Comparison of ENCODE assay signal across 12 cellular contexts in genomic region chr1:36279110-36279788, GRCh38. TPM values are rescaled to one million over a fixed set of nuclear protein-coding genes. Genes with fewer than 3 reads are reported as not detected.
A peak's percentile ranks its signal among the peaks of the same experiment; 100 is the strongest.
DNase-seq lines count a peak whose midpoint lies in the region; ATAC-seq and TF ChIP-seq lines count a peak whose summit lies in the region.
"Had no signal": no experiment of that assay in that cellular context is flagged by ENCODE, and none has a peak within 500 bp of the region (broad histone marks: within the 10 kb centered on the region; RNA-seq: fewer than 3 reads in every experiment).

No MANE protein-coding gene starts in this region.

- H3K4me3 ChIP-seq in HEK293 (ENCODE audit: low read depth, low read length) (no peak overlapping the region), fibroblast of villous mesenchyme (ENCODE audit: low read depth, low read length) (no peak overlapping the region), psoas muscle (peak overlapping the region; percentile 29)

- TF ChIP-seq CTCF in HEK293 (tag by site-specific recombination; IDR thresholded peaks at IDR 0.05) = no peak
- TF ChIP-seq CTCF in fibroblast of villous mesenchyme (IDR thresholded peaks at IDR 0.05; ENCODE audit: insufficient read depth, low read depth, low read length) = no peak
- TF ChIP-seq CTCF in psoas muscle (IDR thresholded peaks at IDR 0.05) = no peak

- no peak overlapping the region for H3K27ac ChIP-seq in HEK293 (ENCODE audit: extremely low read depth, low read depth, low read length)
- peak overlapping the region; percentile 91 for H3K27ac ChIP-seq in psoas muscle
- H3K27ac ChIP-seq: KMS-11 had no signal

- DNase-seq in activated CD8-positive, alpha-beta T cell treated with anti-CD3 and anti-CD28 coated beads, Interleukin-2, amount 10 ng/mL, durations not matched to agents 7 days and 5 days = no peak
- DNase-seq in fibroblast of villous mesenchyme (ENCODE audit: low read depth) = peak; percentile 24
- DNase-seq in psoas muscle = no peak
- DNase-seq in activated T-cell treated with anti-CD3 and anti-CD28 coated beads for 4 hours = no peak
- no peak for DNase-seq in stimulated activated CD4-positive, alpha-beta T cell treated with anti-CD3 and anti-CD28 coated beads, Interleukin-1b, Interleukin-23, amount 100 ng/mL, for 48 hours
- DNase-seq: activated CD4-positive, alpha-beta T cell treated with anti-CD3 and anti-CD28 coated beads, Interleukin-2, amount 50 U/mL, for 1 hour; DND-41; NCI-H226 had no signal

- H3K27me3 Mint-ChIP-seq in activated CD8-positive, alpha-beta T cell treated with anti-CD3 and anti-CD28 coated beads, Interleukin-2, amount 10 ng/mL, durations not matched to agents 7 days and 5 days (ENCODE audit: low read depth) = no peaks in the 10 kb centered on the region

- peaks cover 0 to 28% of the 10 kb centered on the region in 2 experiments; a peak in 2 of 3 replicates for H3K36me3 ChIP-seq in HEK293 (ENCODE audit: control insufficient read depth in 2 of 2, insufficient read depth in 1 of 2, low read length in 2 of 2)
- peaks cover 0 to 24% of the 10 kb centered on the region in 2 donors for H3K36me3 ChIP-seq in psoas muscle (ENCODE audit: insufficient read depth in 1 of 2, low read depth in 1 of 2)

- POLR2A ChIA-PET in HEK293 (lab: Yijun Ruan, JAX) = interaction anchor here (0.7 kb wide), 1 partner anchor 89 kb away, joined by 3 read pairs; no protein-coding TSS in a partner anchor
- POLR2A ChIA-PET in activated CD8-positive, alpha-beta T cell treated with anti-CD3 and anti-CD28 coated beads, Interleukin-2, amount 10 ng/mL, durations not matched to agents 7 days and 5 days (lab: Charles Lee) = interaction anchor here (0.6 to 1.2 kb wide), 2 partner anchors 55 to 135 kb away, joined by 3 to 5 read pairs; partner anchors contain the start of gene THRAP3

- WGBS in psoas muscle, 3 donors = 29 to 40% (median 32%) methylated on average over 2 of the region's 2 CpGs

- no peak overlapping the region for H3K4me3 Mint-ChIP-seq in activated CD8-positive, alpha-beta T cell treated with anti-CD3 and anti-CD28 coated beads, Interleukin-2, amount 10 ng/mL, durations not matched to agents 7 days and 5 days

- no peak for ATAC-seq in activated CD8-positive, alpha-beta T cell treated with anti-CD3 and anti-CD28 coated beads, Interleukin-2, amount 10 ng/mL, durations not matched to agents 7 days and 5 days
- ATAC-seq in psoas muscle (peak; percentile 85 to 89 (median 88)), GM18907 (IDR thresholded peaks at IDR 0.05; ENCODE audit: unreplicated experiment) (no peak), HG03521 (IDR thresholded peaks at IDR 0.05; ENCODE audit: unreplicated experiment) (no peak)

- H3K9me3 Mint-ChIP-seq in activated CD8-positive, alpha-beta T cell treated with anti-CD3 and anti-CD28 coated beads, Interleukin-2, amount 10 ng/mL, durations not matched to agents 7 days and 5 days (ENCODE audit: insufficient read depth) = no peaks in the 10 kb centered on the region

- H3K27me3 ChIP-seq in psoas muscle (ENCODE audit: insufficient read depth in 3 of 3, low read length in 2 of 3) = no peaks in the 10 kb centered on the region

- intact Hi-C loops in psoas muscle (cut with DNase I) = no loop called here

- CTCF ChIA-PET in HEK293 (lab: Yijun Ruan, JAX) = interaction anchor here (0.6 to 1.5 kb wide), 4 partner anchors 9 to 184 kb away, joined by 3 to 8 read pairs (median 5); partner anchors contain the start of gene TRAPPC3
- CTCF ChIA-PET in activated CD8-positive, alpha-beta T cell treated with anti-CD3 and anti-CD28 coated beads, Interleukin-2, amount 10 ng/mL, durations not matched to agents 7 days and 5 days (lab: Charles Lee) = interaction anchor here (0.6 to 3.8 kb wide), 5 partner anchors 17 to 179 kb away, joined by 3 to 18 read pairs (median 3); partner anchors contain the start of gene TRAPPC3

- H3K4me1 Mint-ChIP-seq in activated CD8-positive, alpha-beta T cell treated with anti-CD3 and anti-CD28 coated beads, Interleukin-2, amount 10 ng/mL, durations not matched to agents 7 days and 5 days (ENCODE audit: low read depth) = peaks cover 16% of the 10 kb centered on the region

- H3K36me3 Mint-ChIP-seq in activated CD8-positive, alpha-beta T cell treated with anti-CD3 and anti-CD28 coated beads, Interleukin-2, amount 10 ng/mL, durations not matched to agents 7 days and 5 days (ENCODE audit: low read depth) = peaks cover 27% of the 10 kb centered on the region

- no peaks in the 10 kb centered on the region for H3K9me3 ChIP-seq in HEK293 (ENCODE audit: control insufficient read depth, insufficient read depth, low read depth, low read length)
- H3K9me3 ChIP-seq in psoas muscle = no peaks in the 10 kb centered on the region

- H3K4me1 ChIP-seq in HEK293 (ENCODE audit: control insufficient read depth, insufficient read depth, low read length) (peaks cover 3% of the 10 kb centered on the region; the same call in 1 of the 2 replicates), psoas muscle (peaks cover 56% of the 10 kb centered on the region)

- H3K27ac Mint-ChIP-seq in activated CD8-positive, alpha-beta T cell treated with anti-CD3 and anti-CD28 coated beads, Interleukin-2, amount 10 ng/mL, durations not matched to agents 7 days and 5 days = peak overlapping the region; percentile 62

TF ChIP-seq in HEK293, 187 proteins besides CTCF, POLR2A, EP300 and RAD21:
- TF ChIP-seq SCRT2 (tag by site-specific recombination; IDR thresholded peaks at IDR 0.05) (peak; percentile 87), REST (tag by site-specific recombination; IDR thresholded peaks at IDR 0.05) (no peak), ZNF521 (tag by site-specific recombination; IDR thresholded peaks at IDR 0.05) (no peak)
- TF ChIP-seq, protein P1, sequence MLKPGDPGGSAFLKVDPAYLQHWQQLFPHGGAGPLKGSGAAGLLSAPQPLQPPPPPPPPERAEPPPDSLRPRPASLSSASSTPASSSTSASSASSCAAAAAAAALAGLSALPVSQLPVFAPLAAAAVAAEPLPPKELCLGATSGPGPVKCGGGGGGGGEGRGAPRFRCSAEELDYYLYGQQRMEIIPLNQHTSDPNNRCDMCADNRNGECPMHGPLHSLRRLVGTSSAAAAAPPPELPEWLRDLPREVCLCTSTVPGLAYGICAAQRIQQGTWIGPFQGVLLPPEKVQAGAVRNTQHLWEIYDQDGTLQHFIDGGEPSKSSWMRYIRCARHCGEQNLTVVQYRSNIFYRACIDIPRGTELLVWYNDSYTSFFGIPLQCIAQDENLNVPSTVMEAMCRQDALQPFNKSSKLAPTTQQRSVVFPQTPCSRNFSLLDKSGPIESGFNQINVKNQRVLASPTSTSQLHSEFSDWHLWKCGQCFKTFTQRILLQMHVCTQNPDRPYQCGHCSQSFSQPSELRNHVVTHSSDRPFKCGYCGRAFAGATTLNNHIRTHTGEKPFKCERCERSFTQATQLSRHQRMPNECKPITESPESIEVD (tag by site-specific recombination; IDR thresholded peaks at IDR 0.05) = peak; percentile 33; the same call in 1 of the 2 replicates
TF ChIP-seq in HEK293: peak in this region for 2.

RNA-seq across cellular contexts. Expression of gene SH3D21, which starts 26.9 kb away (rescaled TPM):
- total RNA-seq in activated CD8-positive, alpha-beta T cell treated with anti-CD3 and anti-CD28 coated beads, Interleukin-2, amount 10 ng/mL, durations not matched to agents 7 days and 5 days = 10 to 100 TPM; 14.6 to 15.3 TPM
- total RNA-seq in fibroblast of villous mesenchyme (3.9 and 5.8 TPM in 2 replicates), psoas muscle (1 to 10 TPM in 1 of 4 donors, under 1 TPM in 3; 0.69 to 1.1 (median 0.96) TPM)
- polyA plus RNA-seq in psoas muscle = under 1 TPM; 0.36 to 0.88 (median 0.37) TPM

RNA-seq across cellular contexts. Expression of gene EVA1B, which starts 44.2 kb away (rescaled TPM):
- total RNA-seq in activated CD8-positive, alpha-beta T cell treated with anti-CD3 and anti-CD28 coated beads, Interleukin-2, amount 10 ng/mL, durations not matched to agents 7 days and 5 days = 10 to 100 TPM; 12.3 to 13.3 TPM
- total RNA-seq in fibroblast of villous mesenchyme (191 and 305 TPM in 2 replicates), psoas muscle (1 to 10 TPM; 3.3 to 8.2 (median 5.6) TPM)
- polyA plus RNA-seq in psoas muscle = 10 to 100 TPM in 1 of 3 donors, 1 to 10 TPM in 2; 2.6 to 13.7 (median 6.9) TPM

RNA-seq across cellular contexts. Expression of gene THRAP3, which starts 55.0 kb away (rescaled TPM):
- total RNA-seq in activated CD8-positive, alpha-beta T cell treated with anti-CD3 and anti-CD28 coated beads, Interleukin-2, amount 10 ng/mL, durations not matched to agents 7 days and 5 days = 100 to 1,000 TPM; 136 to 140 TPM
- total RNA-seq in fibroblast of villous mesenchyme (120 and 130 TPM in 2 replicates), psoas muscle (100 to 1,000 TPM in 3 of 4 donors, 10 to 100 TPM in 1; 96.6 to 159 (median 124) TPM)
- polyA plus RNA-seq in psoas muscle = 10 to 100 TPM; 45.8 to 92.9 (median 80.3) TPM

Comparison
In these comparisons a context has a peak if more than half of its experiments do, and no peak if none do; other contexts are left out.
1. ATAC-seq: peak in psoas muscle (4 of 4); none in activated CD8-positive, alpha-beta T cell treated with anti-CD3 and anti-CD28 coated beads, Interleukin-2, amount 10 ng/mL, durations not matched to agents 7 days and 5 days (single experiment), GM18907 (single experiment) and HG03521 (single experiment).
2. RNA of gene EVA1B, which starts 44.2 kb away (total RNA-seq): 191 to 305 TPM in fibroblast of villous mesenchyme; 12.3 to 13.3 TPM in activated CD8-positive, alpha-beta T cell treated with anti-CD3 and anti-CD28 coated beads, Interleukin-2, amount 10 ng/mL, durations not matched to agents 7 days and 5 days and 3.3 to 8.2 TPM in psoas muscle; every median in the first group is over 10 times any median in the second.